Comparison of ENCODE assay signal across 7 cellular contexts in genomic region chrX:71178908-71179307, GRCh38. TPM values are rescaled to one million over a fixed set of nuclear protein-coding genes. Genes with fewer than 3 reads are reported as not detected.
DNase-seq lines count a peak whose midpoint lies in the region; ATAC-seq and TF ChIP-seq lines count a peak whose summit lies in the region.

No MANE protein-coding gene starts in this region.

- CTCF ChIA-PET in RWPE1 (lab: Yijun Ruan, JAX): interaction anchor here (0.7 kb wide), 1 partner anchor 208 kb away, joined by 3 read pairs; no protein-coding TSS in a partner anchor

- H3K4me3 ChIP-seq in adrenal gland (no peak overlapping the region), left ventricle myocardium inferior (no peak overlapping the region)

- 0% methylated on average over 1 to 4 of the region's 4 CpGs for WGBS in adrenal gland, 4 donors

- H3K27me3 ChIP-seq in adrenal gland (no peaks in the 10 kb centered on the region), left ventricle myocardium inferior (ENCODE audit: low read depth) (no peaks in the 10 kb centered on the region)

- peak; percentile 61 for TF ChIP-seq CTCF in GM10266 (IDR thresholded peaks at IDR 0.05; ENCODE audit: control insufficient read depth, insufficient read depth, low read depth, missing control alignments)
- TF ChIP-seq CTCF in RWPE1 (conservative IDR thresholded peaks at IDR 0.05; ENCODE audit: low read depth): peak; percentile 56
- peak; percentile 58 to 79 (median 73) for TF ChIP-seq CTCF in adrenal gland (IDR thresholded peaks at IDR 0.05)
- TF ChIP-seq CTCF in left ventricle myocardium inferior (IDR thresholded peaks at IDR 0.05; ENCODE audit: borderline replicate concordance): peak; percentile 72

- H3K4me1 ChIP-seq in adrenal gland (replicated peaks in 1 of 2): peaks cover 9% of the 10 kb centered on the region in 2 donors
- peaks cover 6% of the 10 kb centered on the region for H3K4me1 ChIP-seq in left ventricle myocardium inferior

- DNase-seq in GM10266 (ENCODE audit: extremely low spot score) (peak; percentile 35), LoVo (ENCODE audit: low spot score) (peak; percentile 48), RWPE1 (ENCODE audit: low spot score) (peak; percentile 41), adrenal gland (peak; percentile 55 to 84 (median 68)), left ventricle myocardium inferior (no peak), renal cortical epithelial cell (ENCODE audit: low read depth) (peak; percentile 53)

- no peak overlapping the region for H3K27ac ChIP-seq in RWPE1
- H3K27ac ChIP-seq in adrenal gland: peak overlapping the region in 3 of 5 donors; percentile 61 to 85 (median 69)
- no peak overlapping the region for H3K27ac ChIP-seq in left ventricle myocardium inferior (replicated peaks)

- intact Hi-C loops in adrenal gland (cut with DNase I) (no loop called here), left ventricle myocardium inferior (cut with micrococcal nuclease) (no loop called here)

- ATAC-seq in HG03108 (IDR thresholded peaks at IDR 0.05; ENCODE audit: unreplicated experiment): no peak

- no peaks in the 10 kb centered on the region for H3K36me3 ChIP-seq in adrenal gland (replicated peaks in 1 of 2)
- H3K36me3 ChIP-seq in left ventricle myocardium inferior: no peaks in the 10 kb centered on the region

- POLR2A ChIA-PET in RWPE1 (lab: Yijun Ruan, JAX; ENCODE audit: low non-redundant PET): no interaction called here

- H3K9me3 ChIP-seq in adrenal gland (replicated peaks in 1 of 3) (no peaks in the 10 kb centered on the region), left ventricle myocardium inferior (replicated peaks) (no peaks in the 10 kb centered on the region)

- no peak for TF ChIP-seq POLR2A in adrenal gland (IDR thresholded peaks at IDR 0.05)

RNA-seq across cellular contexts. Expression of gene NLGN3, which starts 34.3 kb away (rescaled TPM):
- total RNA-seq in adrenal gland (10 to 100 TPM; 11.7 to 51.6 (median 26.1) TPM), left ventricle myocardium inferior (0.41 TPM), renal cortical epithelial cell (0.15 TPM in 1 of 2 replicates, not detected in the other)
- polyA plus RNA-seq in adrenal gland: 10 to 100 TPM in 2 of 3 donors, 1 to 10 TPM in 1; 8.9 to 15.7 (median 10.6) TPM

RNA-seq across cellular contexts. Expression of gene GJB1, which starts 44.1 kb away (rescaled TPM):
- total RNA-seq in adrenal gland (under 1 TPM in 1 of 8 donors, not detected in 7; 0.18 TPM), left ventricle myocardium inferior (not detected), renal cortical epithelial cell (0.35 and 0.55 TPM in 2 replicates)
- polyA plus RNA-seq in adrenal gland: not detected

Comparison
In these comparisons a context has a peak if more than half of its experiments do, and no peak if none do; other contexts are left out.
1. H3K27ac ChIP-seq: peak in adrenal gland (3 of 5); none in RWPE1 (single experiment) and left ventricle myocardium inferior (single experiment).
2. Peak in every context shown above with its lines, with median percentiles within 50 percentile points of each other: CTCF ChIP-seq.